ENCODE assay signal across 11 cellular contexts in the genomic region with DNA sequence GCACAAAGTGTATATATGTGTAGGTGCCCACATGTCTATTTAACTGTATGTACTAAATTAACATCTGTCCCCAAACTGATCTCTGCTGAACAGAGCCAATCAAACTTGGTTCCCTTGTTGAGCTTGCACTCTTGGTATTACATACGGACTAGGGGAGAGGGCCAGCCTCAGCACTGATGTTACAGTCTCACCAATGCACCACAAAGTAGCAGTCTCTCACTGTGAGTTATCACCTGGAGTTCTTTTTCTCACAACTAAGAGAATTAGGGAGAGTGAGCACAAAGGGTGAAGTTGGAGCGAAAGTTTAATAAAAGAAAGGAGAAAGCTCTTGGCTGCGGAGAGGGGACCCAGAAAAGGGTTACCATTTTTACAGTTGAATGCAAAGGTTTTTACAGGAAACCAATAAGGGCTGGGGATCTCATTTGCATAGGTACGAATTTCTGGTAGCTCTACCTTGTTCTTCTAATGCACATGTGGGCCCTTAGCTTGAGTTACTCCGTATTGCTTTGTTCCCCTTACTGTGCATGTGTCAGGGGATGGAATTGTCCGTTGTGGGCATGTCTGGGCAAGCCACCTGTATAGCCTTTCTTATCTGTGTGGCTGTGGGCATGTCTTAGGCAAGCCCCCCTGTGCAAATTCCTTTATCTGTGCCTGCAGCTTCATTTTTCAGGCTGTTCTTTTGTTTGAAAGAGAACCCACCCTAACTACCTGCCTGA. TPM values are rescaled to one million over a fixed set of nuclear protein-coding genes. Genes with fewer than 3 reads are reported as not detected.
DNase-seq lines count a peak whose midpoint lies in the region; ATAC-seq and TF ChIP-seq lines count a peak whose summit lies in the region.
"Had no signal": no experiment of that assay in that cellular context is flagged by ENCODE, and none has a peak within 500 bp of the region (broad histone marks: within the 10 kb centered on the region; RNA-seq: fewer than 3 reads in every experiment).

No MANE protein-coding gene starts in this region.

- H3K4me3 ChIP-seq in DND-41 (ENCODE audit: low read depth in 1 of 2, low read length in 2 of 2) (peak overlapping the region in 1 of 2 experiments; percentile 43; a peak in 1 of 4 replicates), hepatocyte (no peak overlapping the region)
- H3K4me3 ChIP-seq: PC-9 had no signal

- no peak overlapping the region; the same call in 1 of the 2 replicates for H3K4ac ChIP-seq in H9 (ENCODE audit: low read depth, low read length)

- POLR2A ChIA-PET in T-cell (lab: Charles Lee): interaction anchor here (0.6 to 1.7 kb wide), 6 partner anchors 9 to 169 kb away, joined by 3 to 17 read pairs (median 5); no protein-coding TSS in a partner anchor

- no peak overlapping the region for H2AK5ac ChIP-seq in H9 (ENCODE audit: insufficient read length, low read length)

- peak overlapping the region; percentile 78 for H3K18ac ChIP-seq in H9 (ENCODE audit: insufficient read length, low read depth, low read length)

- TF ChIP-seq CTCF in DND-41 (IDR thresholded peaks at IDR 0.05; ENCODE audit: borderline replicate concordance, extremely low read depth, low read length, poor library complexity, severe bottlenecking) (peak; percentile 4), H9 (conservative IDR thresholded peaks at IDR 0.05) (no peak), hepatocyte (IDR thresholded peaks at IDR 0.05; ENCODE audit: poor library complexity) (no peak)

- H3K9me3 Mint-ChIP-seq in H9 (no peaks in the 10 kb centered on the region; a peak in 2 of 5 replicates), T-cell (peaks cover 0 to 11% (median 9%) of the 10 kb centered on the region in 3 donors)

- H3K14ac ChIP-seq in H9 (ENCODE audit: insufficient read depth, low read length): peak overlapping the region; percentile 67; the same call in 1 of the 2 replicates

- H3K4me1 Mint-ChIP-seq in H9: peaks cover 40 to 42% of the 10 kb centered on the region in 2 experiments
- peaks cover 82 to 92% (median 88%) of the 10 kb centered on the region in 3 donors for H3K4me1 Mint-ChIP-seq in T-cell

- no peaks in the 10 kb centered on the region for H3K9me2 ChIP-seq in hepatocyte (replicated peaks; ENCODE audit: insufficient read depth)

- no peak overlapping the region for H3K4me3 Mint-ChIP-seq in H9
- peak overlapping the region; percentile 62 to 81 (median 63) for H3K4me3 Mint-ChIP-seq in T-cell

- H4K5ac ChIP-seq in H9 (ENCODE audit: insufficient read length, low read depth, low read length): no peak overlapping the region

- H3K27me3 ChIP-seq in DND-41 (ENCODE audit: insufficient read depth, low read length, poor library complexity) (no peaks in the 10 kb centered on the region), H9 (ENCODE audit: insufficient read depth, low read length) (no peaks in the 10 kb centered on the region; the same call in 1 of the 2 replicates), hepatocyte (no peaks in the 10 kb centered on the region)

- no CpG with 5 or more reads among the region's 6 CpGs for WGBS in H9 (ENCODE audit: extremely low coverage, insufficient read length, low lambda C conversion rate)
- 72% methylated on average over 6 of the region's 6 CpGs for WGBS in hepatocyte (ENCODE audit: low lambda C conversion rate, missing lambda C conversion rate)

- no peak overlapping the region for H2BK5ac ChIP-seq in H9 (ENCODE audit: insufficient read length, low read length)

- no peak overlapping the region for H3K56ac ChIP-seq in H9 (ENCODE audit: insufficient read length, low read depth, low read length)

- no peaks in the 10 kb centered on the region for H3K79me1 ChIP-seq in H9 (ENCODE audit: insufficient read depth, low read depth, low read length, poor library complexity, severe bottlenecking)

- H4K8ac ChIP-seq in H9 (replicated peaks; ENCODE audit: insufficient read length, low read depth, low read length): no peak overlapping the region

- DNase-seq in DND-41: peak; percentile 83
- DNase-seq in H9: peak; percentile 51
- DNase-seq in T-cell: peak in 1 of 34 experiments; percentile 6
- DNase-seq in hepatocyte (ENCODE audit: low spot score): no peak
- DNase-seq in NCI-H1048 (lab: John Stamatoyannopoulos, UW): no peak
- DNase-seq in A172 (ENCODE audit: low spot score): no peak
- DNase-seq: DMS153, PC-9 had no signal

- H4K20me1 ChIP-seq in DND-41 (ENCODE audit: insufficient read depth, low read length) (no peaks in the 10 kb centered on the region), H9 (ENCODE audit: control insufficient read depth, insufficient read depth, insufficient read length) (no peaks in the 10 kb centered on the region), hepatocyte (ENCODE audit: insufficient read depth, poor library complexity, severe bottlenecking) (no peaks in the 10 kb centered on the region)

- H3K36me3 ChIP-seq in DND-41 (ENCODE audit: insufficient read depth, low read length) (no peaks in the 10 kb centered on the region), hepatocyte (replicated peaks; ENCODE audit: insufficient read depth, low read depth) (no peaks in the 10 kb centered on the region)

- H2AFZ ChIP-seq in DND-41 (ENCODE audit: low read depth, low read length) (no peak overlapping the region), H9 (ENCODE audit: low read length) (no peak overlapping the region), hepatocyte (no peak overlapping the region)
- H2AFZ ChIP-seq: parathyroid adenoma, PC-9 had no signal

- H2BK120ac ChIP-seq in H9 (ENCODE audit: low read depth, low read length, poor library complexity, severe bottlenecking): peak overlapping the region; percentile 64

- peaks cover 18% of the 10 kb centered on the region for H3K79me2 ChIP-seq in DND-41 (ENCODE audit: insufficient read depth, low read length)
- no peaks in the 10 kb centered on the region for H3K79me2 ChIP-seq in H9 (ENCODE audit: insufficient read depth, low read length)
- H3K79me2 ChIP-seq in hepatocyte: no peaks in the 10 kb centered on the region
- H3K79me2 ChIP-seq: parathyroid adenoma had no signal

- H3K4me1 ChIP-seq in DND-41 (ENCODE audit: insufficient read depth, low read length) (peaks cover 94% of the 10 kb centered on the region), H9 (ENCODE audit: insufficient read depth, low read length) (peaks cover 7% of the 10 kb centered on the region; the same call in 1 of the 2 replicates), hepatocyte (ENCODE audit: insufficient read depth) (peaks cover 24% of the 10 kb centered on the region)

- H3T11ph ChIP-seq in H9 (ENCODE audit: low read length): no peak overlapping the region

- H3K27ac ChIP-seq in DND-41 (ENCODE audit: low read length) (peak overlapping the region; percentile 95), H9 (ENCODE audit: insufficient read length, low read depth, low read length) (no peak overlapping the region), hepatocyte (peak overlapping the region; percentile 75)
- H3K27ac ChIP-seq: PC-9 had no signal

- H3K9ac ChIP-seq in DND-41 (ENCODE audit: low read depth, low read length) (peak overlapping the region; percentile 59), H9 (ENCODE audit: extremely low read depth, insufficient read length, low read length) (no peak overlapping the region)
- H3K9ac ChIP-seq: parathyroid adenoma had no signal

- no peak overlapping the region for H2BK12ac ChIP-seq in H9 (ENCODE audit: insufficient read length, low read depth, low read length)

- H3K27ac Mint-ChIP-seq in H9 (peak overlapping the region in 2 of 3 experiments; percentile 37 to 91; a peak in 2 of 7 replicates), T-cell (peak overlapping the region; percentile 95 to 96)

- H3K27me3 Mint-ChIP-seq in H9 (ENCODE audit: low read depth) (no peaks in the 10 kb centered on the region), T-cell (peaks cover 0 to 2% of the 10 kb centered on the region in 2 donors)

- H2BK15ac ChIP-seq in H9 (ENCODE audit: low read depth, low read length): no peak overlapping the region

- no peak overlapping the region for H4K91ac ChIP-seq in H9 (ENCODE audit: insufficient read length, low read depth, low read length)

- no peak overlapping the region for H3K23ac ChIP-seq in H9 (ENCODE audit: insufficient read length, low read depth, low read length)

- H3K36me3 Mint-ChIP-seq in H9 (ENCODE audit: insufficient read depth in 1 of 3, low read depth in 3 of 3) (peaks cover 0 to 4% (median 0%) of the 10 kb centered on the region in 3 experiments; a peak in 2 of 7 replicates), T-cell (no peaks in the 10 kb centered on the region)

- ATAC-seq in DND-41 (ENCODE audit: insufficient read depth, low read depth): peak; percentile 36
- no peak for ATAC-seq in T-cell (replicated peaks in 1 of 4)
- no peak for ATAC-seq in GM18861 (IDR thresholded peaks at IDR 0.05; ENCODE audit: unreplicated experiment)
- ATAC-seq in GM18870 (IDR thresholded peaks at IDR 0.05; ENCODE audit: unreplicated experiment): no peak

- no peaks in the 10 kb centered on the region for H3K23me2 ChIP-seq in H9 (ENCODE audit: insufficient read length, low read depth, low read length, poor library complexity, severe bottlenecking)

- H3K4me2 ChIP-seq in DND-41 (ENCODE audit: insufficient read depth, low read length) (peak overlapping the region; percentile 56), H9 (ENCODE audit: insufficient read depth, insufficient read length, low read length) (no peak overlapping the region), hepatocyte (no peak overlapping the region)
- H3K4me2 ChIP-seq: PC-9 had no signal

- no peak overlapping the region for H2BK20ac ChIP-seq in H9 (ENCODE audit: low read depth, low read length, poor library complexity, severe bottlenecking)

- CTCF ChIA-PET in T-cell (lab: Charles Lee): interaction anchor here (0.5 to 1.3 kb wide), 5 partner anchors 9 to 202 kb away, joined by 3 to 5 read pairs (median 5); no protein-coding TSS in a partner anchor

- H3K9me3 ChIP-seq in DND-41 (ENCODE audit: insufficient read depth, low read length, severe bottlenecking) (no peaks in the 10 kb centered on the region), H9 (ENCODE audit: control insufficient read depth, low read depth, low read length) (no peaks in the 10 kb centered on the region), hepatocyte (ENCODE audit: low read depth) (no peaks in the 10 kb centered on the region)

RNA-seq across cellular contexts. Expression of a gene that starts 13.3 kb away (rescaled TPM):
- total RNA-seq in H9 (2021): not detected in 2 replicates
- total RNA-seq in T-cell: 10 to 100 TPM in 4 of 5 donors, 1 to 10 TPM in 1; 3.6 to 28.1 (median 10.9) TPM
- 2.4 and 5.7 TPM in 2 replicates for total RNA-seq in hepatocyte
- 0.24 and 3.9 TPM in 2 replicates for polyA plus RNA-seq in hepatocyte
- total RNA-seq in A172 (2014; rRNA removed; shearing (Covaris generic)): 0.48 and 2.5 TPM in 2 replicates
- total RNA-seq: PC-9 had no signal

RNA-seq across cellular contexts. Expression of a gene that starts 13.8 kb away (rescaled TPM):
- total RNA-seq in H9 (2021) (0.11 and 0.29 TPM in 2 replicates), T-cell (100 to 1,000 TPM; 128 to 234 (median 222) TPM), hepatocyte (7.3 and 7.6 TPM in 2 replicates)
- 8.3 and 14.3 TPM in 2 replicates for polyA plus RNA-seq in hepatocyte
- total RNA-seq in A172 (2014; rRNA removed; shearing (Covaris generic)): 0.41 and 1.6 TPM in 2 replicates

Comparison
In these comparisons a context has a peak if more than half of its experiments do, and no peak if none do; other contexts are left out.
1. DNase-seq: peak in DND-41 (single experiment) and H9 (single experiment); none in hepatocyte (single experiment), NCI-H1048 (single experiment) and A172 (single experiment).
2. H3K4me3 Mint-ChIP-seq: peak in T-cell (3 of 3); none in H9 (0 of 2).
3. RNA of a gene that starts 13.8 kb away (total RNA-seq): 128 to 234 TPM in T-cell; 7.3 to 7.6 TPM in hepatocyte, 0.41 to 1.6 TPM in A172 and 0.11 to 0.29 TPM in H9; every median in the first group is over 10 times any median in the second.